In the genomic region with DNA sequence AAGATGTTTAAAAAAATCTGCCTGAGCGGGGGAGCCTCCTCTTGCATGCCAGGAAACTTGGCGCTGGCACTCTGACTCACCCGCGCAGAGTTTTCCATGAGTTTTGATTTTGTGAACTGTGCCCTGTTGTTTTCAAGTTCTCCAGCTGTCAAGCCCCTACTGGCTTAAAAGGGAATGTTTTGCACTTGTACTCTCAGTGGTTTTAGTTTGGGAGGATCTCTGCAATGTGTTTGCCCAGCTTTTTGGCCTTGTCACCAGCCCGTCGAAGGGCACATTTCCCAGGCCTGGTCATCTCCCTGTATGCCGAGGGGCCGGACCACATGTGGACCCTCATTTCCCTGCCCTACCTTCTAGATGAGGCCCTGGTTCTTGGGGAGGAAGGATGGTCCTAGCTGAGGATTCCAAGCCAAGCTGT, we compare ENCODE assay signal across 9 cellular contexts. TPM values are rescaled to one million over a fixed set of nuclear protein-coding genes. Genes with fewer than 3 reads are reported as not detected.
DNase-seq lines count a peak whose midpoint lies in the region; ATAC-seq and TF ChIP-seq lines count a peak whose summit lies in the region.
"Had no signal": no experiment of that assay in that cellular context is flagged by ENCODE, and none has a peak within 500 bp of the region (broad histone marks: within the 10 kb centered on the region; RNA-seq: fewer than 3 reads in every experiment).

No MANE protein-coding gene starts in this region.

- 0 out of 2 replicates have a peak overlapping the region, but pooled peaks have one; percentile 23 for H3K4me2 ChIP-seq in HCT116 (ENCODE audit: low read length)

- H3K4me1 Mint-ChIP-seq in CD8-positive, alpha-beta T cell (ENCODE audit: low read depth): no peaks in the 10 kb centered on the region

- H3K9ac ChIP-seq in HCT116 (ENCODE audit: low read length): 0 out of 2 replicates have a peak overlapping the region, but pooled peaks have one; percentile 7

- H3K4me3 Mint-ChIP-seq in CD8-positive, alpha-beta T cell: no peak overlapping the region

- TF ChIP-seq POLR2A in HCT116 (IDR thresholded peaks at IDR 0.05; ENCODE audit: borderline replicate concordance, extremely low read depth, insufficient read depth, insufficient read length): no peak

- RAD21 ChIA-PET in HCT116 (lab: Charles Lee; ENCODE audit: low non-redundant PET in 1 of 2, low total read pairs in 2 of 2, uncharacterized antibody in 2 of 2, unreplicated experiment in 2 of 2): no interaction called here

- intact Hi-C loops in HCT116 (cut with micrococcal nuclease): no loop called here
- intact Hi-C loops in cardiac septum (cut with DNase I): no loop called here
- intact Hi-C loops in CD8-positive, alpha-beta T cell (cut with DNase I, micrococcal nuclease): no loop called here

- POLR2A ChIA-PET in HCT116 (lab: Charles Lee): no interaction called here
- POLR2A ChIA-PET in CD8-positive, alpha-beta T cell (lab: Charles Lee): no interaction called here

- H3K36me3 ChIP-seq in HCT116 (ENCODE audit: control insufficient read depth in 1 of 2, insufficient read depth in 2 of 2, low read length in 2 of 2): no peaks in the 10 kb centered on the region
- no peaks in the 10 kb centered on the region for H3K36me3 ChIP-seq in CD8-positive, alpha-beta T cell (ENCODE audit: insufficient read depth, low read length)

- H3K9me2 ChIP-seq in HCT116 (ENCODE audit: insufficient read depth): no peaks in the 10 kb centered on the region

- H4K20me1 ChIP-seq in HCT116 (ENCODE audit: insufficient read depth): no peaks in the 10 kb centered on the region

- TF ChIP-seq CTCF in HCT116 (IDR thresholded peaks at IDR 0.05 in 2 of 3, conservative IDR thresholded peaks at IDR 0.05 in 1 of 3; ENCODE audit: borderline replicate concordance in 1 of 3, insufficient read depth in 1 of 3, low read depth in 2 of 3, low read length in 2 of 3): peak in 2 of 3 experiments; percentile 51 to 63; a peak in 4 of 6 replicates
- TF ChIP-seq CTCF in VCaP (conservative IDR thresholded peaks at IDR 0.05): peak; percentile 74
- TF ChIP-seq CTCF in CD8-positive, alpha-beta T cell (IDR thresholded peaks at IDR 0.05): no peak

- CTCF ChIA-PET in HCT116 (lab: Charles Lee): interaction anchor here (1.5 kb wide), 1 partner anchor 10 kb away, joined by 6 read pairs; no protein-coding TSS in a partner anchor
- CTCF ChIA-PET in CD8-positive, alpha-beta T cell (lab: Charles Lee): no interaction called here

- no peaks in the 10 kb centered on the region for H3K79me2 ChIP-seq in HCT116 (ENCODE audit: insufficient read depth, low read length)

- H3K27me3 ChIP-seq in HCT116 (ENCODE audit: insufficient read depth, low read length): no peaks in the 10 kb centered on the region
- no peaks in the 10 kb centered on the region for H3K27me3 ChIP-seq in CD8-positive, alpha-beta T cell (ENCODE audit: insufficient read depth, low read length)

- H3K27ac Mint-ChIP-seq in CD8-positive, alpha-beta T cell: no peak overlapping the region

- no peak overlapping the region for H2AFZ ChIP-seq in HCT116 (ENCODE audit: low read depth, low read length, poor library complexity, severe bottlenecking)

- peaks cover 3% of the 10 kb centered on the region for H3K27me3 Mint-ChIP-seq in CD8-positive, alpha-beta T cell (ENCODE audit: low read depth)

- no peak overlapping the region for H3K4me3 ChIP-seq in HCT116 (replicated peaks in 1 of 2; ENCODE audit: low read depth in 1 of 2, low read length in 2 of 2)
- no peak overlapping the region for H3K4me3 ChIP-seq in CD8-positive, alpha-beta T cell (ENCODE audit: low read depth, low read length)

- H3K9me3 Mint-ChIP-seq in CD8-positive, alpha-beta T cell: no peaks in the 10 kb centered on the region

- peak; percentile 81 for ATAC-seq in HCT116
- ATAC-seq in CD8-positive, alpha-beta T cell: no peak
- ATAC-seq in GM21390 (IDR thresholded peaks at IDR 0.05; ENCODE audit: unreplicated experiment): no peak
- ATAC-seq in GM19452 (IDR thresholded peaks at IDR 0.05; ENCODE audit: unreplicated experiment): no peak
- no peak for ATAC-seq in HG03571 (IDR thresholded peaks at IDR 0.05; ENCODE audit: unreplicated experiment)

- peak; percentile 27 for DNase-seq in HCT116 (ENCODE audit: low read depth, low spot score)
- DNase-seq in cardiac septum (ENCODE audit: low spot score): peak; percentile 53
- peak; percentile 62 for DNase-seq in smooth muscle cell of the brain vasculature (ENCODE audit: low read depth, low spot score)
- no peak for DNase-seq in CD8-positive, alpha-beta T cell

- H3K27ac ChIP-seq in HCT116 (ENCODE audit: low read depth, low read length): no peak overlapping the region
- no peak overlapping the region for H3K27ac ChIP-seq in VCaP
- H3K27ac ChIP-seq in CD8-positive, alpha-beta T cell (ENCODE audit: low read depth, low read length): no peak overlapping the region

- no peaks in the 10 kb centered on the region for H3K9me3 ChIP-seq in HCT116 (ENCODE audit: control insufficient read depth in 1 of 2, insufficient read depth in 1 of 2, low read depth in 1 of 2, low read length in 2 of 2)
- no peaks in the 10 kb centered on the region for H3K9me3 ChIP-seq in CD8-positive, alpha-beta T cell (ENCODE audit: low read length)

- no peak for TF ChIP-seq RAD21 in HCT116 (IDR thresholded peaks at IDR 0.05; ENCODE audit: low read depth)

- H3K4me1 ChIP-seq in HCT116 (ENCODE audit: control insufficient read depth in 1 of 2, insufficient read depth in 2 of 2, low read length in 2 of 2): peaks cover 0 to 14% of the 10 kb centered on the region in 2 experiments; a peak in 2 of 4 replicates
- no peaks in the 10 kb centered on the region for H3K4me1 ChIP-seq in CD8-positive, alpha-beta T cell (ENCODE audit: insufficient read depth, low read length)

- BruUV-seq in HCT116 (replicated peaks; lab: Mats Ljungman, UMichigan): no TSS peak

- H3K36me3 Mint-ChIP-seq in CD8-positive, alpha-beta T cell: no peaks in the 10 kb centered on the region

TF ChIP-seq in HCT116, 20 proteins besides CTCF, POLR2A, EP300 and RAD21:
- TF ChIP-seq, protein P1, sequence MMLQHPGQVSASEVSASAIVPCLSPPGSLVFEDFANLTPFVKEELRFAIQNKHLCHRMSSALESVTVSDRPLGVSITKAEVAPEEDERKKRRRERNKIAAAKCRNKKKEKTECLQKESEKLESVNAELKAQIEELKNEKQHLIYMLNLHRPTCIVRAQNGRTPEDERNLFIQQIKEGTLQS (IDR thresholded peaks at IDR 0.05): no peak
- TF ChIP-seq CBX3 (IDR thresholded peaks at IDR 0.05; ENCODE audit: low read depth) (no peak), EZH2phosphoT487 (IDR thresholded peaks at IDR 0.05; ENCODE audit: borderline replicate concordance) (no peak), ZFX (IDR thresholded peaks at IDR 0.05) (no peak), EGR1 (IDR thresholded peaks at IDR 0.05; ENCODE audit: low read depth) (no peak), POLR2AphosphoS5 (IDR thresholded peaks at IDR 0.05; ENCODE audit: low read depth, low read length) (no peak), YY1 (IDR thresholded peaks at IDR 0.05; ENCODE audit: extremely low read depth, insufficient replicate concordance, low read depth, low read length) (no peak), SP1 (IDR thresholded peaks at IDR 0.05; ENCODE audit: low read depth) (no peak)
- TF ChIP-seq, protein P2, sequence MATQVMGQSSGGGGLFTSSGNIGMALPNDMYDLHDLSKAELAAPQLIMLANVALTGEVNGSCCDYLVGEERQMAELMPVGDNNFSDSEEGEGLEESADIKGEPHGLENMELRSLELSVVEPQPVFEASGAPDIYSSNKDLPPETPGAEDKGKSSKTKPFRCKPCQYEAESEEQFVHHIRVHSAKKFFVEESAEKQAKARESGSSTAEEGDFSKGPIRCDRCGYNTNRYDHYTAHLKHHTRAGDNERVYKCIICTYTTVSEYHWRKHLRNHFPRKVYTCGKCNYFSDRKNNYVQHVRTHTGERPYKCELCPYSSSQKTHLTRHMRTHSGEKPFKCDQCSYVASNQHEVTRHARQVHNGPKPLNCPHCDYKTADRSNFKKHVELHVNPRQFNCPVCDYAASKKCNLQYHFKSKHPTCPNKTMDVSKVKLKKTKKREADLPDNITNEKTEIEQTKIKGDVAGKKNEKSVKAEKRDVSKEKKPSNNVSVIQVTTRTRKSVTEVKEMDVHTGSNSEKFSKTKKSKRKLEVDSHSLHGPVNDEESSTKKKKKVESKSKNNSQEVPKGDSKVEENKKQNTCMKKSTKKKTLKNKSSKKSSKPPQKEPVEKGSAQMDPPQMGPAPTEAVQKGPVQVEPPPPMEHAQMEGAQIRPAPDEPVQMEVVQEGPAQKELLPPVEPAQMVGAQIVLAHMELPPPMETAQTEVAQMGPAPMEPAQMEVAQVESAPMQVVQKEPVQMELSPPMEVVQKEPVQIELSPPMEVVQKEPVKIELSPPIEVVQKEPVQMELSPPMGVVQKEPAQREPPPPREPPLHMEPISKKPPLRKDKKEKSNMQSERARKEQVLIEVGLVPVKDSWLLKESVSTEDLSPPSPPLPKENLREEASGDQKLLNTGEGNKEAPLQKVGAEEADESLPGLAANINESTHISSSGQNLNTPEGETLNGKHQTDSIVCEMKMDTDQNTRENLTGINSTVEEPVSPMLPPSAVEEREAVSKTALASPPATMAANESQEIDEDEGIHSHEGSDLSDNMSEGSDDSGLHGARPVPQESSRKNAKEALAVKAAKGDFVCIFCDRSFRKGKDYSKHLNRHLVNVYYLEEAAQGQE (IDR thresholded peaks at IDR 0.05; ENCODE audit: low read depth): no peak
- TF ChIP-seq, protein P3, sequence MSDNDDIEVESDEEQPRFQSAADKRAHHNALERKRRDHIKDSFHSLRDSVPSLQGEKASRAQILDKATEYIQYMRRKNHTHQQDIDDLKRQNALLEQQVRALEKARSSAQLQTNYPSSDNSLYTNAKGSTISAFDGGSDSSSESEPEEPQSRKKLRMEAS (IDR thresholded peaks at IDR 0.05): no peak
TF ChIP-seq in HCT116: peak in this region for 0.

RNA-seq across cellular contexts. Expression of gene MRGPRF, which starts 12.2 kb away (rescaled TPM):
- total RNA-seq in HCT116 (2021; ENCODE audit: unreplicated experiment) (0.76 TPM), cardiac septum (2.3 TPM)
- 0.41 and 0.52 TPM in 2 replicates for polyA plus RNA-seq in HCT116 (2012)
- total RNA-seq in CD8-positive, alpha-beta T cell: not detected

RNA-seq across cellular contexts. Expression of gene MRGPRD, which starts 20.1 kb away (rescaled TPM):
- total RNA-seq in HCT116 (2021; ENCODE audit: unreplicated experiment): not detected
- polyA plus RNA-seq in HCT116 (2012): not detected in 2 replicates
- not detected for total RNA-seq in cardiac septum
- not detected for total RNA-seq in CD8-positive, alpha-beta T cell
- total RNA-seq: lower leg skin had no signal

RNA-seq across cellular contexts. Expression of gene TPCN2, which starts 47.9 kb away (rescaled TPM):
- total RNA-seq in HCT116 (2021; ENCODE audit: unreplicated experiment) (15.2 TPM), cardiac septum (12.5 TPM)
- polyA plus RNA-seq in HCT116 (2012): 7.1 and 7.8 TPM in 2 replicates
- total RNA-seq in CD8-positive, alpha-beta T cell: 10 to 100 TPM; 13.1 to 15.0 TPM

Comparison
In these comparisons a context has a peak if more than half of its experiments do, and no peak if none do; other contexts are left out.
1. DNase-seq: peak in HCT116 (single experiment), cardiac septum (single experiment) and smooth muscle cell of the brain vasculature (single experiment); none in CD8-positive, alpha-beta T cell (0 of 7).